1 cellular context compared by ENCODE assay signal in genomic region chr3:52890735-52891134, GRCh38.
TF ChIP-seq lines count a peak whose summit lies in the region.

No MANE protein-coding gene starts in this region.

TF ChIP-seq in HepG2, 621 proteins besides CTCF, POLR2A, EP300 and RAD21:
- TF ChIP-seq ZNF614 (CRISPR knock-in tag; IDR thresholded peaks at IDR 0.05; ENCODE audit: borderline replicate concordance): no peak
- no peak for TF ChIP-seq SMARCC2 (IDR thresholded peaks at IDR 0.05)
- no peak for TF ChIP-seq ZNF101 (CRISPR knock-in tag; IDR thresholded peaks at IDR 0.05; ENCODE audit: borderline replicate concordance, low read depth)
- no peak for TF ChIP-seq MYC (CRISPR knock-in tag; IDR thresholded peaks at IDR 0.05; ENCODE audit: borderline replicate concordance)
- TF ChIP-seq ZNF274 (CRISPR knock-in tag; IDR thresholded peaks at IDR 0.05): no peak
- TF ChIP-seq ZNF850 (CRISPR knock-in tag; conservative IDR thresholded peaks at IDR 0.05): no peak
- no peak for TF ChIP-seq ZNF501 (CRISPR knock-in tag; IDR thresholded peaks at IDR 0.05)
- TF ChIP-seq ZNF644 (CRISPR knock-in tag; IDR thresholded peaks at IDR 0.05; ENCODE audit: low read depth): no peak
- no peak for TF ChIP-seq NFE2L1 (CRISPR knock-in tag; IDR thresholded peaks at IDR 0.05; ENCODE audit: borderline replicate concordance)
- no peak for TF ChIP-seq FOXJ3 (CRISPR knock-in tag; IDR thresholded peaks at IDR 0.05; ENCODE audit: borderline replicate concordance)
- TF ChIP-seq CREB1 (IDR thresholded peaks at IDR 0.05): no peak
- TF ChIP-seq CREB1 (CRISPR knock-in tag; IDR thresholded peaks at IDR 0.05): no peak
TF ChIP-seq in HepG2: peak in this region for 0.
